ENCODE assay signal across 15 cellular contexts in genomic region chr16:46901709-46902108, GRCh38. TPM values are rescaled to one million over a fixed set of nuclear protein-coding genes. Genes with fewer than 3 reads are reported as not detected.
DNase-seq lines count a peak whose midpoint lies in the region; TF ChIP-seq lines count a peak whose summit lies in the region.
"Had no signal": no experiment of that assay in that cellular context is flagged by ENCODE, and none has a peak within 500 bp of the region (broad histone marks: within the 10 kb centered on the region; RNA-seq: fewer than 3 reads in every experiment).

No MANE protein-coding gene starts in this region.

- no peak overlapping the region for H2BK12ac ChIP-seq in neuronal stem cell (ENCODE audit: low read length)

- H3K9ac ChIP-seq in neuronal stem cell (ENCODE audit: low read depth, low read length, poor library complexity): no peak overlapping the region

- H3K27me3 ChIP-seq in dorsolateral prefrontal cortex (no peaks in the 10 kb centered on the region), esophagus squamous epithelium (no peaks in the 10 kb centered on the region), neuronal stem cell (ENCODE audit: control insufficient read depth in 3 of 3, insufficient read depth in 3 of 3, low read depth in 1 of 3, low read length in 3 of 3) (no peaks in the 10 kb centered on the region), suprapubic skin (no peaks in the 10 kb centered on the region)
- H3K27me3 ChIP-seq: BE2C had no signal

- H2BK120ac ChIP-seq in neuronal stem cell (ENCODE audit: low read depth, low read length): no peak overlapping the region

- TF ChIP-seq EP300 in suprapubic skin (IDR thresholded peaks at IDR 0.05): no peak

- H2BK15ac ChIP-seq in neuronal stem cell (ENCODE audit: low read length): no peak overlapping the region

- H3K36me3 ChIP-seq in esophagus squamous epithelium: peaks cover 4 to 67% (median 5%) of the 10 kb centered on the region in 3 donors
- peaks cover 35 to 87% of the 10 kb centered on the region in 2 donors for H3K36me3 ChIP-seq in neuronal stem cell (replicated peaks in 1 of 2; ENCODE audit: control insufficient read depth in 2 of 2, insufficient read depth in 2 of 2, low read length in 2 of 2)
- peaks cover 6% of the 10 kb centered on the region for H3K36me3 ChIP-seq in suprapubic skin

- H3K4me3 ChIP-seq in dorsolateral prefrontal cortex: no peak overlapping the region
- no peak overlapping the region for H3K4me3 ChIP-seq in esophagus squamous epithelium
- no peak overlapping the region for H3K4me3 ChIP-seq in neuronal stem cell (ENCODE audit: low read length in 2 of 2)
- H3K4me3 ChIP-seq in suprapubic skin: no peak overlapping the region
- H3K4me3 ChIP-seq: A549 had no signal

- H4K8ac ChIP-seq in neuronal stem cell (ENCODE audit: low read depth, low read length): no peak overlapping the region

- H3K4me1 ChIP-seq in esophagus squamous epithelium (peaks cover 24 to 72% (median 36%) of the 10 kb centered on the region in 3 donors), neuronal stem cell (ENCODE audit: control insufficient read depth in 2 of 2, insufficient read depth in 1 of 2, low read depth in 1 of 2, low read length in 2 of 2) (peaks cover under 1 to 3% of the 10 kb centered on the region in 2 donors), suprapubic skin (peaks cover 36% of the 10 kb centered on the region)
- H3K4me1 ChIP-seq: A549, BE2C had no signal

- no peak overlapping the region for H3K14ac ChIP-seq in neuronal stem cell (ENCODE audit: low read length)

- peak overlapping the region; percentile 28 for H2AK5ac ChIP-seq in neuronal stem cell (ENCODE audit: low read depth, low read length)

- DNase-seq in dorsolateral prefrontal cortex (no peak), esophagus squamous epithelium (lab: John Stamatoyannopoulos, UW) (no peak), neuronal stem cell (ENCODE audit: low spot score) (no peak), suprapubic skin (ENCODE audit: low spot score in 2 of 2) (no peak), islet precursor cell (no peak), DMS 273 (lab: John Stamatoyannopoulos, UW; ENCODE audit: unreplicated experiment) (no peak)
- DNase-seq in activated CD8-positive, alpha-beta memory T cell treated with anti-CD3 and anti-CD28 coated beads, Interleukin-2, amount 50 U/mL, for 4 hours: no peak
- DNase-seq: BE2C; CD4-positive, alpha-beta memory T cell; DND-41; GDM1; HCEC 1CT; HFFc6 had no signal

- no peak overlapping the region for H4K91ac ChIP-seq in neuronal stem cell (ENCODE audit: low read depth, low read length, poor library complexity)

- peak overlapping the region; percentile 17 for H3K18ac ChIP-seq in neuronal stem cell (ENCODE audit: low read length)

- TF ChIP-seq CTCF in dorsolateral prefrontal cortex (IDR thresholded peaks at IDR 0.05 in 54 of 56, conservative IDR thresholded peaks at IDR 0.05 in 2 of 56; ENCODE audit: low read depth in 1 of 56, partially characterized antibody in 56 of 56): no peak
- TF ChIP-seq CTCF in esophagus squamous epithelium (IDR thresholded peaks at IDR 0.05): no peak
- TF ChIP-seq CTCF in suprapubic skin (IDR thresholded peaks at IDR 0.05): no peak

- peak overlapping the region; percentile 53 for H2BK5ac ChIP-seq in neuronal stem cell (ENCODE audit: low read length)

- WGBS in esophagus squamous epithelium, 2 donors: 79 to 90% methylated on average over 2 of the region's 8 CpGs
- no CpG with 5 or more reads among the region's 8 CpGs for WGBS in neuronal stem cell (ENCODE audit: extremely low coverage in 2 of 2, insufficient read length in 2 of 2, insufficient replicate concordance in 1 of 2), 2 donors
- WGBS in suprapubic skin: 50% methylated on average over 6 of the region's 8 CpGs

- H3K27ac ChIP-seq in dorsolateral prefrontal cortex (peak overlapping the region in 49 of 59 donors; percentile 23 to 83 (median 64)), esophagus squamous epithelium (peak overlapping the region; percentile 57 to 92 (median 74)), neuronal stem cell (replicated peaks; ENCODE audit: low read length) (no peak overlapping the region), suprapubic skin (peak overlapping the region; percentile 49)
- H3K27ac ChIP-seq: A549, C4-2B had no signal

- no peak overlapping the region for H3K23ac ChIP-seq in neuronal stem cell (ENCODE audit: low read depth, low read length, poor library complexity)

- H3K9me3 ChIP-seq in esophagus squamous epithelium (no peaks in the 10 kb centered on the region), neuronal stem cell (replicated peaks in 1 of 2; ENCODE audit: control insufficient read depth in 2 of 2, insufficient read depth in 1 of 2, low read depth in 1 of 2, low read length in 2 of 2) (no peaks in the 10 kb centered on the region), suprapubic skin (no peaks in the 10 kb centered on the region)
- H3K9me3 ChIP-seq: A549, BE2C had no signal

- TF ChIP-seq POLR2A in esophagus squamous epithelium (IDR thresholded peaks at IDR 0.05): no peak
- TF ChIP-seq POLR2A in suprapubic skin (IDR thresholded peaks at IDR 0.05): no peak

- no peak overlapping the region for H3K4ac ChIP-seq in neuronal stem cell (ENCODE audit: low read length)

- no peak overlapping the region for H2AFZ ChIP-seq in neuronal stem cell (ENCODE audit: low read length)

- H3K4me2 ChIP-seq in neuronal stem cell (ENCODE audit: insufficient read depth, low read length, poor library complexity, severe bottlenecking): no peak overlapping the region
- H3K4me2 ChIP-seq: A549 had no signal

- peaks cover 4% of the 10 kb centered on the region for H3K79me1 ChIP-seq in neuronal stem cell (ENCODE audit: low read depth, low read length)

- intact Hi-C loops in dorsolateral prefrontal cortex (cut with DNase I): no loop called here
- intact Hi-C loops in esophagus squamous epithelium (cut with DNase I): no loop called here

RNA-seq across cellular contexts. Expression of gene GPT2, which starts 17.5 kb away (rescaled TPM):
- total RNA-seq in dorsolateral prefrontal cortex: 100 to 1,000 TPM in 10 of 120 experiments, 10 to 100 TPM in 110; 45.9 to 230 (median 67.8) TPM
- 100 to 1,000 TPM in 1 of 4 donors, 10 to 100 TPM in 3; 43.3 to 113 (median 77.2) TPM for total RNA-seq in esophagus squamous epithelium
- polyA plus RNA-seq in neuronal stem cell (2013, experiment 1 of 2): 19.5 TPM
- polyA plus RNA-seq in neuronal stem cell (2013, experiment 2 of 2): 19.1 TPM
- total RNA-seq in suprapubic skin: 100 to 1,000 TPM in 1 of 4 donors, 10 to 100 TPM in 3; 65.7 to 100 (median 85.0) TPM
